Comparison of ENCODE assay signal across 9 cellular contexts in genomic region chr22:29269230-29269604, GRCh38. TPM values are rescaled to one million over a fixed set of nuclear protein-coding genes. Genes with fewer than 3 reads are reported as not detected.
A peak's percentile ranks its signal among the peaks of the same experiment; 100 is the strongest.
DNase-seq lines count a peak whose midpoint lies in the region; ATAC-seq, FAIRE-seq and TF ChIP-seq lines count a peak whose summit lies in the region.
"Had no signal": no experiment of that assay in that cellular context is flagged by ENCODE, and none has a peak within 500 bp of the region (broad histone marks: within the 10 kb centered on the region; RNA-seq: fewer than 3 reads in every experiment).

No MANE protein-coding gene starts in this region.

- H3K27ac ChIP-seq in DND-41 (ENCODE audit: low read length) (peak overlapping the region; percentile 100), OCI-LY3 (ENCODE audit: low read length) (peak overlapping the region; percentile 87), pancreas (peak overlapping the region; percentile 99 to 100 (median 100))

- H4K20me1 ChIP-seq in DND-41 (ENCODE audit: insufficient read depth, low read length), result peaks cover 67% of the 10 kb centered on the region
- H4K20me1 ChIP-seq in OCI-LY3 (ENCODE audit: insufficient read depth, low read length), result peaks cover 54% of the 10 kb centered on the region

- H3K4me3 ChIP-seq in DND-41 (ENCODE audit: low read depth in 1 of 2, low read length in 2 of 2) (peak overlapping the region; percentile 67 to 86), OCI-LY3 (ENCODE audit: low read length) (peak overlapping the region; percentile 81), epithelial cell of esophagus (ENCODE audit: low read length) (peak overlapping the region; percentile 85), pancreas (peak overlapping the region; percentile 79 to 98 (median 93))

- peaks cover 91% of the 10 kb centered on the region for H3K79me2 ChIP-seq in DND-41 (ENCODE audit: insufficient read depth, low read length)
- H3K79me2 ChIP-seq in OCI-LY3 (ENCODE audit: low read length), result peaks cover 90% of the 10 kb centered on the region

- H3K9ac ChIP-seq in DND-41 (ENCODE audit: low read depth, low read length), result peak overlapping the region; percentile 97
- peak overlapping the region; percentile 99 for H3K9ac ChIP-seq in OCI-LY3 (ENCODE audit: low read length)

- peak overlapping the region; percentile 74 for H3K4me2 ChIP-seq in DND-41 (ENCODE audit: insufficient read depth, low read length)
- peak overlapping the region; percentile 93 for H3K4me2 ChIP-seq in OCI-LY3 (ENCODE audit: low read length)

- H3K9me3 ChIP-seq in DND-41 (ENCODE audit: insufficient read depth, low read length, severe bottlenecking), result no peaks in the 10 kb centered on the region
- no peaks in the 10 kb centered on the region for H3K9me3 ChIP-seq in OCI-LY3 (ENCODE audit: insufficient read depth, low read length)
- no peaks in the 10 kb centered on the region for H3K9me3 ChIP-seq in pancreas

- H2AFZ ChIP-seq in DND-41 (ENCODE audit: low read depth, low read length), result no peak overlapping the region
- no peak overlapping the region for H2AFZ ChIP-seq in OCI-LY3 (ENCODE audit: low read depth, low read length)

- H3K4me1 ChIP-seq in DND-41 (ENCODE audit: insufficient read depth, low read length) (peaks cover 61% of the 10 kb centered on the region), OCI-LY3 (ENCODE audit: low read length) (peaks cover 31% of the 10 kb centered on the region), pancreas (peaks cover 19 to 41% (median 31%) of the 10 kb centered on the region in 3 donors)

- no peak for FAIRE-seq in pancreas (lab: Jason Lieb, UNC)
- FAIRE-seq in urothelium cell line (lab: Jason Lieb, UNC), result no peak

- no peaks in the 10 kb centered on the region for H3K27me3 ChIP-seq in DND-41 (ENCODE audit: insufficient read depth, low read length, poor library complexity)
- H3K27me3 ChIP-seq in OCI-LY3 (ENCODE audit: low read depth, low read length), result no peaks in the 10 kb centered on the region
- no peaks in the 10 kb centered on the region for H3K27me3 ChIP-seq in pancreas

- peaks cover 83% of the 10 kb centered on the region for H3K36me3 ChIP-seq in DND-41 (ENCODE audit: insufficient read depth, low read length)
- H3K36me3 ChIP-seq in OCI-LY3 (replicated peaks; ENCODE audit: low read depth, low read length), result peaks cover 68% of the 10 kb centered on the region
- peaks cover 0 to 17% (median 10%) of the 10 kb centered on the region in 3 donors for H3K36me3 ChIP-seq in pancreas

- TF ChIP-seq CTCF in DND-41 (IDR thresholded peaks at IDR 0.05; ENCODE audit: borderline replicate concordance, extremely low read depth, low read length, poor library complexity, severe bottlenecking) (no peak), OCI-LY3 (IDR thresholded peaks at IDR 0.05; ENCODE audit: low read depth, low read length) (no peak), epithelial cell of esophagus (IDR thresholded peaks at IDR 0.05; ENCODE audit: insufficient read depth, low read depth, low read length, missing control alignments) (no peak), pancreas (IDR thresholded peaks at IDR 0.05) (no peak)

- 1% methylated on average over 14 of the region's 14 CpGs for WGBS in pancreas, 2 donors

- intact Hi-C loops in pancreas (cut with DNase I), result no loop called here

- DNase-seq in DND-41 (no peak), epithelial cell of esophagus (ENCODE audit: low read depth) (no peak), pancreas (no peak), urothelium cell line (ENCODE audit: low spot score) (no peak), cerebellum (ENCODE audit: low spot score) (no peak)

- ATAC-seq in DND-41 (ENCODE audit: insufficient read depth, low read depth) (no peak), pancreas (no peak), HG02571 (IDR thresholded peaks at IDR 0.05; ENCODE audit: unreplicated experiment) (no peak), HG03469 (IDR thresholded peaks at IDR 0.05; ENCODE audit: unreplicated experiment) (no peak)

RNA-seq across cellular contexts. Expression of gene EWSR1, which starts 1.1 kb away (rescaled TPM):
- total RNA-seq in pancreas (100 to 1,000 TPM in 3 of 6 donors, 10 to 100 TPM in 3; 49.2 to 104 (median 87.5) TPM), cerebellum (206 TPM)
- polyA plus RNA-seq in pancreas, result 100 to 1,000 TPM; 136 to 257 TPM

RNA-seq across cellular contexts. Expression of gene RHBDD3, which starts 1.4 kb away (rescaled TPM):
- total RNA-seq in pancreas (10 to 100 TPM in 2 of 6 donors, 1 to 10 TPM in 4; 5.4 to 13.2 (median 9.0) TPM), cerebellum (21.1 TPM)
- polyA plus RNA-seq in pancreas, result 10 to 100 TPM; 36.2 to 38.2 TPM

RNA-seq across cellular contexts. Expression of gene GAS2L1, which starts 37.2 kb away (rescaled TPM):
- total RNA-seq in pancreas (10 to 100 TPM in 1 of 6 donors, 1 to 10 TPM in 5; 5.2 to 10.7 (median 7.8) TPM), cerebellum (3.3 TPM)
- 10 to 100 TPM; 11.7 to 13.6 TPM for polyA plus RNA-seq in pancreas

RNA-seq across cellular contexts. Expression of gene RASL10A, which starts 46.3 kb away (rescaled TPM):
- under 1 TPM; 0.24 to 0.61 (median 0.50) TPM for total RNA-seq in pancreas
- 1 to 10 TPM; 3.7 to 4.4 TPM for polyA plus RNA-seq in pancreas
- total RNA-seq in cerebellum, result not detected
- total RNA-seq: SK-MEL-5 had no signal
